12 cellular contexts compared by ENCODE assay signal in genomic region chr2:54606393-54606973, GRCh38.
A peak's percentile ranks its signal among the peaks of the same experiment; 100 is the strongest.
DNase-seq lines count a peak whose midpoint lies in the region; ATAC-seq and TF ChIP-seq lines count a peak whose summit lies in the region.
"Had no signal": no experiment of that assay in that cellular context is flagged by ENCODE, and none has a peak within 500 bp of the region (broad histone marks: within the 10 kb centered on the region; RNA-seq: fewer than 3 reads in every experiment).

No MANE protein-coding gene starts in this region.

- TF ChIP-seq CTCF in glutamatergic neuron (IDR thresholded peaks at IDR 0.05; ENCODE audit: partially characterized antibody, unreplicated experiment), result no peak

- H3K4me2 ChIP-seq in GM23248 (ENCODE audit: unreplicated experiment), result peak overlapping the region; percentile 39

- peak overlapping the region; percentile 74 for H3K27ac Mint-ChIP-seq in glutamatergic neuron (ENCODE audit: unreplicated experiment)

- in situ Hi-C loops in GM23248 (cut with MboI), result no loop called here

- peaks cover 11% of the 10 kb centered on the region for H3F3A ChIP-seq in GM23248 (ENCODE audit: insufficient read depth)

- H3K79me2 ChIP-seq in GM23248 (ENCODE audit: insufficient read depth), result peaks cover 98% of the 10 kb centered on the region

- H3K4me3 ChIP-seq in GM23248, result no peak overlapping the region
- H3K4me3 ChIP-seq: skin epidermis had no signal

- no peaks in the 10 kb centered on the region for H3K27me3 ChIP-seq in GM23248 (replicated peaks; ENCODE audit: insufficient read depth)

- H3K9me2 ChIP-seq in GM23248 (ENCODE audit: insufficient read depth), result no peaks in the 10 kb centered on the region

- H3K36me3 Mint-ChIP-seq in glutamatergic neuron (ENCODE audit: unreplicated experiment), result peaks cover 5% of the 10 kb centered on the region

- ATAC-seq in GM21360 (IDR thresholded peaks at IDR 0.05; ENCODE audit: unreplicated experiment) (no peak), GM19467 (IDR thresholded peaks at IDR 0.05; ENCODE audit: unreplicated experiment) (no peak)

- H3K9ac ChIP-seq in GM23248, result no peak overlapping the region

- H3K9me3 ChIP-seq in GM23248 (ENCODE audit: low read depth), result no peaks in the 10 kb centered on the region

- H3K4me3 Mint-ChIP-seq in glutamatergic neuron (ENCODE audit: unreplicated experiment), result peak overlapping the region; percentile 11

- peaks cover 33% of the 10 kb centered on the region for H3K4me1 ChIP-seq in GM23248 (ENCODE audit: insufficient read depth)

- no peaks in the 10 kb centered on the region for H3K36me3 ChIP-seq in GM23248 (ENCODE audit: low read depth)

- no peak overlapping the region for H2AFZ ChIP-seq in GM23248

- no peak overlapping the region for H3K27ac ChIP-seq in GM23248

- H3K27me3 Mint-ChIP-seq in glutamatergic neuron (ENCODE audit: unreplicated experiment), result peaks cover 3% of the 10 kb centered on the region

- H4K20me1 ChIP-seq in GM23248 (ENCODE audit: insufficient read depth), result peaks cover 10% of the 10 kb centered on the region; the same call in 1 of the 2 replicates

- peaks cover 52% of the 10 kb centered on the region for H3K4me1 Mint-ChIP-seq in glutamatergic neuron (ENCODE audit: low read depth, unreplicated experiment)

- 32 to 38% methylated on average over 12 of the region's 12 CpGs for WGBS in GM23248 (ENCODE audit: low coverage in 1 of 2, low lambda C conversion rate in 2 of 2, missing lambda C conversion rate in 2 of 2), 2 experiments

- DNase-seq in GM23248, result peak; percentile 63
- DNase-seq in activated T-cell treated with anti-CD3 and anti-CD28 coated beads for 24 hours (ENCODE audit: low read depth), result peak; percentile 38
- no peak for DNase-seq in glutamatergic neuron
- peak; percentile 54 for DNase-seq in stimulated activated CD4-positive, alpha-beta T cell treated with anti-CD3 and anti-CD28 coated beads, Interleukin-1b, Interleukin-23, amount 100 ng/mL, for 48 hours
- no peak for DNase-seq in NAMALWA (ENCODE audit: low spot score)
- no peak for DNase-seq in NCI-H446 treated with DMSO at 0.1 percent for 48 hours (lab: John Stamatoyannopoulos, UW)
- DNase-seq: mesendoderm, T1000, trophoblast cell had no signal

- H3K9me3 Mint-ChIP-seq in glutamatergic neuron (ENCODE audit: unreplicated experiment), result peaks cover 11% of the 10 kb centered on the region

Comparison
In these comparisons a context has a peak if more than half of its experiments do, and no peak if none do; other contexts are left out.
1. DNase-seq: peak in GM23248 (single experiment), activated T-cell treated with anti-CD3 and anti-CD28 coated beads for 24 hours (single experiment) and stimulated activated CD4-positive, alpha-beta T cell treated with anti-CD3 and anti-CD28 coated beads, Interleukin-1b, Interleukin-23, amount 100 ng/mL, for 48 hours (single experiment); none in glutamatergic neuron (single experiment), NAMALWA (single experiment) and NCI-H446 treated with DMSO at 0.1 percent for 48 hours (single experiment).